ENCODE assay signal across 7 cellular contexts in the genomic region with DNA sequence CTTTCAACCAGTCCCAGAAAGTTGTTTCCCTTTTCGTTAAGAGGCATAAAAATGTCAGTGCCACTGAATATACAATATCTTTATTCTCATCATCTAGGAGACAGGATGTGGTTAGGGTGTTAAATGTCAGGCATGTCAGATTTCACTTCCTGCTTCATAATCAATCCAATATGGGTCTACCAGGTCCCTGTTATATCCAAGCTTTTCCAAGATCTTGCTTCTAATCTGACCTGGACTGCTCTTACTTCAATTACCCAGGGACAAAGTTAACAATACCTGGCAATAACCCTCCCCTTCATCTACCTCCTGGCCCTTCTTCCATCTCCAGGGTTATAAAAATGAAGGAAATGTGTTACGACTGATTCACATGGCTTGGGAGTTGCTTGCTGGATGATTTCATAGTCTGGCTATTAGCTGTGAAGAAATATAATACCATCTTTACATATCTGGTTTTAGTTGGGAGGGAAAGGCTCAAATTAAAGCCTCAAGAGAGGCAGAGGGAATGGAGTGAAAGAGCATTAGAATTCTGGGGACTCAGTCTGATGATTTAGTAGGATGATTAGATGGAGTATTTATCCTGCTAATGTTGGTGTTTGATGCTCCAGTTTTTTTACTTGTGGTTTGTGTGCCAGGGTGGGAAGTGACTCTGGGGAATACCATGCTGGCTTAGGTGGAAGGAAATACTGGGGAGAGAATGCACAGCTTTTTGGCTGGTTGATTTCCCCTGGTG.
A peak's percentile ranks its signal among the peaks of the same experiment; 100 is the strongest.
DNase-seq lines count a peak whose midpoint lies in the region; ATAC-seq and TF ChIP-seq lines count a peak whose summit lies in the region.

No MANE protein-coding gene starts in this region.

- H3K27me3 ChIP-seq in osteoblast (ENCODE audit: insufficient read depth, low read length): no peaks in the 10 kb centered on the region
- H3K27me3 ChIP-seq in left lung: no peaks in the 10 kb centered on the region

- peak overlapping the region; percentile 66 for H2AFZ ChIP-seq in osteoblast (ENCODE audit: low read length)

- DNase-seq in amniotic epithelial cell (ENCODE audit: low read depth): peak; percentile 78
- no peak for DNase-seq in osteoblast (ENCODE audit: insufficient read length, low spot score, missing footprints)
- no peak for DNase-seq in left lung

- no peaks in the 10 kb centered on the region for H4K20me1 ChIP-seq in osteoblast (ENCODE audit: insufficient read depth, low read length)

- H3K4me3 ChIP-seq in osteoblast (ENCODE audit: insufficient read depth, low read length) (peak overlapping the region; percentile 2), left lung (no peak overlapping the region)

- H3K4me2 ChIP-seq in osteoblast (ENCODE audit: insufficient read depth, low read length): peak overlapping the region; percentile 54

- peak; percentile 54 for ATAC-seq in GM18858 (IDR thresholded peaks at IDR 0.05; ENCODE audit: unreplicated experiment)
- ATAC-seq in GM19023 (IDR thresholded peaks at IDR 0.05; ENCODE audit: unreplicated experiment): no peak
- ATAC-seq in left lung: no peak
- ATAC-seq in HG02970 (IDR thresholded peaks at IDR 0.05; ENCODE audit: low FRiP score, unreplicated experiment): no peak

- no peak for TF ChIP-seq RAD21 in Ishikawa (IDR thresholded peaks at IDR 0.05; ENCODE audit: low read depth)

- no peak for TF ChIP-seq CTCF in osteoblast (IDR thresholded peaks at IDR 0.05; ENCODE audit: extremely low read depth, low read depth, low read length)
- TF ChIP-seq CTCF in left lung (IDR thresholded peaks at IDR 0.05): no peak

- intact Hi-C loops in left lung (cut with DNase I): no loop called here

- H3K36me3 ChIP-seq in osteoblast (ENCODE audit: insufficient read depth, low read length): no peaks in the 10 kb centered on the region
- H3K36me3 ChIP-seq in left lung: no peaks in the 10 kb centered on the region

- peak; percentile 85 for TF ChIP-seq EP300 in Ishikawa (IDR thresholded peaks at IDR 0.05; ENCODE audit: borderline replicate concordance)

- H3K79me2 ChIP-seq in osteoblast (ENCODE audit: insufficient read depth, low read length): no peaks in the 10 kb centered on the region

- H3K27ac ChIP-seq in osteoblast (ENCODE audit: low read depth, low read length) (peak overlapping the region; percentile 83), left lung (no peak overlapping the region)

- H3K9me3 ChIP-seq in osteoblast (ENCODE audit: low read depth, low read length) (no peaks in the 10 kb centered on the region), left lung (no peaks in the 10 kb centered on the region)

- H3K4me1 ChIP-seq in osteoblast (ENCODE audit: insufficient read depth, low read length): peaks cover 38% of the 10 kb centered on the region
- peaks cover 0 to 27% of the 10 kb centered on the region in 2 donors for H3K4me1 ChIP-seq in left lung

TF ChIP-seq in Ishikawa, 13 proteins besides CTCF, POLR2A, EP300 and RAD21:
- TF ChIP-seq NFIC (IDR thresholded peaks at IDR 0.05) (peak; percentile 43), REST (IDR thresholded peaks at IDR 0.05; ENCODE audit: low read depth) (no peak), TCF12 (IDR thresholded peaks at IDR 0.05; ENCODE audit: low read depth) (peak; percentile 85), FOXM1 (IDR thresholded peaks at IDR 0.05; ENCODE audit: borderline replicate concordance, low read depth) (peak; percentile 91), TEAD4 (IDR thresholded peaks at IDR 0.05) (peak; percentile 51), TAF1 (IDR thresholded peaks at IDR 0.05; ENCODE audit: low read depth) (no peak)
